ENCODE assay signal across 8 cellular contexts in the genomic region with DNA sequence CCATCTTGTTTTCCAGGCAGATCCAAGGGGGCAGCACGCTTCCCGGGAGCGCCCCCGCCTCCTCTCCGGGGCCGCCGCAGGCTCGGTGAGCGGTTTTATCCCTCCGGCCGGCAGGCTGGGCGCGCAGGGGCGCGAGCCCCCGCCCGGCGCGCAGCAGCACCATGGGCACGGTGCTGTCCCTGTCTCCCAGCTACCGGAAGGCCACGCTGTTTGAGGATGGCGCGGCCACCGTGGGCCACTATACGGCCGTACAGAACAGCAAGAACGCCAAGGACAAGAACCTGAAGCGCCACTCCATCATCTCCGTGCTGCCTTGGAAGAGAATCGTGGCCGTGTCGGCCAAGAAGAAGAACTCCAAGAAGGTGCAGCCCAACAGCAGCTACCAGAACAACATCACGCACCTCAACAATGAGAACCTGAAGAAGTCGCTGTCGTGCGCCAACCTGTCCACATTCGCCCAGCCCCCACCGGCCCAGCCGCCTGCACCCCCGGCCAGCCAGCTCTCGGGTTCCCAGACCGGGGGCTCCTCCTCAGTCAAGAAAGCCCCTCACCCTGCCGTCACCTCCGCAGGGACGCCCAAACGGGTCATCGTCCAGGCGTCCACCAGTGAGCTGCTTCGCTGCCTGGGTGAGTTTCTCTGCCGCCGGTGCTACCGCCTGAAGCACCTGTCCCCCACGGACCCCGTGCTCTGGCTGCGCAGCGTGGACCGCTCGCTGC. TPM values are rescaled to one million over a fixed set of nuclear protein-coding genes. Genes with fewer than 3 reads are reported as not detected.
DNase-seq lines count a peak whose midpoint lies in the region; ATAC-seq and TF ChIP-seq lines count a peak whose summit lies in the region.

No MANE protein-coding gene starts in this region.

- no peak for DNase-seq in activated T-cell treated with anti-CD3 and anti-CD28 coated beads, Interleukin-2, amount 50 U/mL, for 4 hours
- DNase-seq in activated T-cell treated with anti-CD3 and anti-CD28 coated beads for 4 hours: no peak
- peak; percentile 18 for DNase-seq in NCI-H146 treated with DMSO at 0.1 percent for 48 hours (lab: John Stamatoyannopoulos, UW; ENCODE audit: unreplicated experiment)
- DNase-seq in astrocyte of the cerebellum (ENCODE audit: low read depth): no peak
- DNase-seq in left kidney (ENCODE audit: low read depth, low spot score): peak; percentile 71
- DNase-seq in SIG-M5 treated with dmso at 0.1 percent for 504 hours (lab: John Stamatoyannopoulos, UW; ENCODE audit: unreplicated experiment): no peak

- peaks cover 11% of the 10 kb centered on the region for H3K36me3 Mint-ChIP-seq in activated T-cell treated with anti-CD3 and anti-CD28 coated beads, Interleukin-2, amount 50 U/mL, for 4 hours (ENCODE audit: insufficient read depth)

- no peaks in the 10 kb centered on the region for H3K27me3 Mint-ChIP-seq in activated T-cell treated with anti-CD3 and anti-CD28 coated beads, Interleukin-2, amount 50 U/mL, for 4 hours (ENCODE audit: low read depth)

- no peaks in the 10 kb centered on the region for H3K9me3 Mint-ChIP-seq in activated T-cell treated with anti-CD3 and anti-CD28 coated beads, Interleukin-2, amount 50 U/mL, for 4 hours

- peak; percentile 19 to 27 for ATAC-seq in activated T-cell treated with anti-CD3 and anti-CD28 coated beads, Interleukin-2, amount 50 U/mL, for 4 hours
- no peak for ATAC-seq in HG03460 (IDR thresholded peaks at IDR 0.05; ENCODE audit: unreplicated experiment)

- peak overlapping the region in 2 of 5 donors; percentile 51 to 59 for H3K9ac ChIP-seq in subcutaneous abdominal adipose tissue (ENCODE audit: low read length in 5 of 5)

- peaks cover 4 to 47% (median 38%) of the 10 kb centered on the region in 5 donors for H3K4me1 ChIP-seq in subcutaneous abdominal adipose tissue (ENCODE audit: control insufficient read depth in 5 of 5, insufficient read depth in 5 of 5, low read length in 5 of 5)

- peaks cover 0 to 17% (median 3%) of the 10 kb centered on the region in 5 donors for H3K36me3 ChIP-seq in subcutaneous abdominal adipose tissue (ENCODE audit: control insufficient read depth in 5 of 5, insufficient read depth in 5 of 5, low read length in 5 of 5)

- TF ChIP-seq CTCF in astrocyte of the cerebellum (IDR thresholded peaks at IDR 0.05; ENCODE audit: low read depth, low read length, missing control alignments): no peak

- no peaks in the 10 kb centered on the region for H3K27me3 ChIP-seq in subcutaneous abdominal adipose tissue (ENCODE audit: control insufficient read depth in 5 of 5, insufficient read depth in 4 of 5, low read length in 5 of 5)

- no peaks in the 10 kb centered on the region for H3K9me3 ChIP-seq in subcutaneous abdominal adipose tissue (ENCODE audit: control insufficient read depth in 5 of 5, low read length in 5 of 5)

- peaks cover 56% of the 10 kb centered on the region for H3K4me1 Mint-ChIP-seq in activated T-cell treated with anti-CD3 and anti-CD28 coated beads, Interleukin-2, amount 50 U/mL, for 4 hours (ENCODE audit: low read depth)

- H3K4me3 Mint-ChIP-seq in activated T-cell treated with anti-CD3 and anti-CD28 coated beads, Interleukin-2, amount 50 U/mL, for 4 hours: peak overlapping the region; percentile 85

- H3K4me3 ChIP-seq in astrocyte of the cerebellum (ENCODE audit: low read depth, low read length): peak overlapping the region; percentile 52
- peak overlapping the region; percentile 48 to 73 (median 59) for H3K4me3 ChIP-seq in subcutaneous abdominal adipose tissue (ENCODE audit: low read depth in 1 of 5, low read length in 5 of 5)

- in situ Hi-C loops in astrocyte of the cerebellum (cut with HindIII; ENCODE audit: low sequenced_read_pairs): no loop called here

- no peak overlapping the region for H3K27ac ChIP-seq in subcutaneous abdominal adipose tissue (ENCODE audit: low read depth, low read length)

RNA-seq across cellular contexts. Expression of gene CDK5R1, which starts 0.8 kb away (rescaled TPM):
- 10 to 100 TPM; 14.8 to 20.9 (median 15.7) TPM for total RNA-seq in activated T-cell treated with anti-CD3 and anti-CD28 coated beads, Interleukin-2, amount 50 U/mL, for 4 hours

RNA-seq across cellular contexts. Expression of gene PSMD11, which starts 43.3 kb away (rescaled TPM):
- total RNA-seq in activated T-cell treated with anti-CD3 and anti-CD28 coated beads, Interleukin-2, amount 50 U/mL, for 4 hours: 100 to 1,000 TPM; 247 to 270 (median 260) TPM

Comparison
In these comparisons a context has a peak if more than half of its experiments do, and no peak if none do; other contexts are left out.
1. DNase-seq: peak in NCI-H146 treated with DMSO at 0.1 percent for 48 hours (single experiment) and left kidney (single experiment); none in activated T-cell treated with anti-CD3 and anti-CD28 coated beads, Interleukin-2, amount 50 U/mL, for 4 hours (single experiment), activated T-cell treated with anti-CD3 and anti-CD28 coated beads for 4 hours (single experiment), astrocyte of the cerebellum (single experiment) and SIG-M5 treated with dmso at 0.1 percent for 504 hours (single experiment).